ENCODE assay signal across 7 cellular contexts in the genomic region with DNA sequence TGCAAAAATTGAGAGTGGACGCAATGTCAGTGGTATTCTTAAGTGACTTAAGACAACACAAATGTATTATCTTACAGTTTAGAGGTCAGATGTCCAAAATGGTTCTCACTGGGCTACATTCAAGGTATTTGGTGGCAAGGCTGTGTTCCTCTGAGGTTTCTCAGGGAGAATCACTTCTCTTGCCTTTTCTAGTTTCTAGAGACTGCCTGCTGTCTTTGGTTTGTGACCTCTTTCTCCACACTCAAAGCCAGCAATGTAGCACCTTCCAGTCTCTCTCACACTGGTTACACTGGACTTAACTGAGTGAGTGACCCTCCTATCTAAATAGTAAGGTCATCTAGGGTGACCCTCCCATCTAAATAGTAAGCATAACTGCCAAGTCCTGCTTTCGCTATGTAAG.
"Had no signal": no experiment of that assay in that cellular context is flagged by ENCODE, and none has a peak within 500 bp of the region (broad histone marks: within the 10 kb centered on the region; RNA-seq: fewer than 3 reads in every experiment).

No MANE protein-coding gene starts in this region.

- DNase-seq: IMR-90, KBM-7, KG1 had no signal

- H3K9ac ChIP-seq: KMS-11 had no signal

- H3K4me3 ChIP-seq: K562 had no signal

- H3K4me2 ChIP-seq: KMS-11 had no signal

- H3K27ac ChIP-seq: HL-60, KMS-11 had no signal

- ATAC-seq: HepG2, K562 had no signal
